8 cellular contexts compared by ENCODE assay signal in genomic region chr10:100912609-100913469, GRCh38.
DNase-seq lines count a peak whose midpoint lies in the region; ATAC-seq lines count a peak whose summit lies in the region.

Gene SLF2 (plus strand): TSS chr10:100912963. CDS start chr10:100913111, 148 bp downstream.

- peaks cover 15 to 39% (median 26%) of the 10 kb centered on the region in 11 experiments for H3K36me3 ChIP-seq in BLaER1 treated with 17β-estradiol and CSF1 and Interleukin-3, amounts not matched to agents 10 nM and 100 nM

- peak within 1 kb of the TSS; percentile 74 to 91 (median 88) for H3K9ac ChIP-seq in BLaER1 treated with 17β-estradiol and CSF1 and Interleukin-3, amounts not matched to agents 10 nM and 100 nM

- no peaks in the 10 kb centered on the region for H3K9me3 ChIP-seq in BLaER1 treated with 17β-estradiol and CSF1 and Interleukin-3, amounts not matched to agents 10 nM and 100 nM (replicated peaks in 1 of 11)

- peaks cover 22 to 48% (median 38%) of the 10 kb centered on the region in 10 experiments for H3K4me1 ChIP-seq in BLaER1 treated with 17β-estradiol and CSF1 and Interleukin-3, amounts not matched to agents 10 nM and 100 nM

- ATAC-seq in GM19351 (IDR thresholded peaks at IDR 0.05; ENCODE audit: unreplicated experiment) (peak; percentile 93), HG03521 (IDR thresholded peaks at IDR 0.05; ENCODE audit: unreplicated experiment) (peak; percentile 94)

- peak; percentile 97 for DNase-seq in NCI-H748 (lab: John Stamatoyannopoulos, UW; ENCODE audit: unreplicated experiment)
- peak; percentile 87 for DNase-seq in activated CD4-positive, alpha-beta T cell treated with anti-CD3 and anti-CD28 coated beads, Interleukin-2, amount 50 U/mL, for 1 hour
- peak; percentile 98 for DNase-seq in dedifferentiated amniotic fluid mesenchymal stem cell (ENCODE audit: extremely low spot score)
- DNase-seq in left kidney (ENCODE audit: low read depth, low spot score) = peak; percentile 100
- peak; percentile 91 to 94 for DNase-seq in stimulated activated CD4-positive, alpha-beta T cell treated with anti-CD3 and anti-CD28 coated beads, Interleukin-2, amount 100 ng/mL, for 24 hours

- H3K27ac ChIP-seq in BLaER1 treated with 17β-estradiol and CSF1 and Interleukin-3, amounts not matched to agents 10 nM and 100 nM = peak within 1 kb of the TSS; percentile 58 to 93 (median 88); a peak in 21 of 22 replicates

- no peaks in the 10 kb centered on the region for H3K27me3 ChIP-seq in BLaER1 treated with 17β-estradiol and CSF1 and Interleukin-3, amounts not matched to agents 10 nM and 100 nM

- peak within 1 kb of the TSS; percentile 77 to 97 (median 92) for H3K4me3 ChIP-seq in BLaER1 treated with 17β-estradiol and CSF1 and Interleukin-3, amounts not matched to agents 10 nM and 100 nM

- peaks cover 14 to 38% (median 21%) of the 10 kb centered on the region in 11 experiments for H4K20me1 ChIP-seq in BLaER1 treated with 17β-estradiol and CSF1 and Interleukin-3, amounts not matched to agents 10 nM and 100 nM

- H3K4me2 ChIP-seq in BLaER1 treated with 17β-estradiol and CSF1 and Interleukin-3, amounts not matched to agents 10 nM and 100 nM = peak within 1 kb of the TSS; percentile 79 to 96 (median 88)

Comparison
In these comparisons a context has a peak if more than half of its experiments do, and no peak if none do; other contexts are left out.
1. Peak in every context shown above with its lines: DNase-seq, ATAC-seq, H3K4me3 ChIP-seq and H3K27ac ChIP-seq.